8 cellular contexts compared by ENCODE assay signal in genomic region chr2:69126341-69126740, GRCh38.
"Had no signal": no experiment of that assay in that cellular context is flagged by ENCODE, and none has a peak within 500 bp of the region (broad histone marks: within the 10 kb centered on the region; RNA-seq: fewer than 3 reads in every experiment).

No MANE protein-coding gene starts in this region.

- H2AFZ ChIP-seq: GM23338 had no signal

- FAIRE-seq: H1, H54, HTR-8/SVneo, K562 had no signal

- H3K4me2 ChIP-seq: GM23338 had no signal

- H3K4me3 ChIP-seq: GM23338, K562 had no signal

- DNase-seq: H9, HCEC 1CT, IMR-90 had no signal

- ATAC-seq: GM23338, K562 had no signal
